ENCODE assay signal across 1 cellular context in the genomic region with DNA sequence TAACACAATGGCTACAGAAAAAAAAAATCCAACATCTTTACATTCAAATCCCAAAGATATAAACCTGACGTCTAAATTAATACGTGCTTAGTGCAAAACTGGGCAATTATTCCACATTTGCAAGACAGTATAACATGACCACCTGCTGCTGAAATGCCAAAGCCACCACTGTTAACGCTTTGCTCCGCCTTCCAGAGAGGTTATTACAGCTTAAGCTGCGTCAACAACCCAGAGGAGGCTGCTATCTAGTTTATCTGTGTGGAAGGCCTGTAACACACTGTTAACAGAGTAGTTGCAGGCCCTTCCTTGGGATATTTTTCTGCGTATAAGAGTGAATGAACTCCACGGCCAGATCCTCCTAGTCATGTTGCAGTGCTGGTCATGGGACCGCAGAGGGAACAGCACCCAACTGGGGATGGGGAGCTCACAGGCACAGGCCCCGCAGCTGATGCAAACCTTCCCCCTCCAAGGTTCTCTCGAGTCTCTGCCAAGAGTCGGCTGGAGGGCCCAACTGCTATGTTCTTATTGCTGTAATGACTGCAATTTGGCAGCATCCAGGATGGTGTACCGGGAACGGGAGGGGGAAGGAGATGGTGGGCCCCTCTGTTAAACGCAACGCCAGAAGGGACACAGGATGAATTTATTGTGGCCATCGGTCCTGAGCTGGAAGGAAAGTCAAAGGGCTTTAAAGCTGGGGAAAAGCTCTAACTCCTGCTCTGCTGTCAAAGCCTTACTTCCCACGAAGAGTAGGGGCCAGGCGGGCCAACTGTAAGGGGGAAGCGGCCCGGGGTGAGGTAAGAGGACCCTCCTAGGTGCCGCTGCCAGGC.
TF ChIP-seq lines count a peak whose summit lies in the region.

No MANE protein-coding gene starts in this region.

TF ChIP-seq in K562, 482 proteins besides CTCF, POLR2A, EP300 and RAD21 (continued from another document and continues in another):
- no peak for TF ChIP-seq ZNF318 (IDR thresholded peaks at IDR 0.05; ENCODE audit: borderline replicate concordance in 1 of 2, low read depth in 1 of 2)
- TF ChIP-seq CUX1 (CRISPR knock-in tag; IDR thresholded peaks at IDR 0.05), result peak; percentile 39; the same call in 1 of the 2 replicates
- no peak for TF ChIP-seq JUN (IDR thresholded peaks at IDR 0.05; ENCODE audit: borderline replicate concordance, low read depth, low read length)
- TF ChIP-seq JUN (CRISPR knock-in tag; IDR thresholded peaks at IDR 0.05; ENCODE audit: borderline replicate concordance), result no peak
- no peak for TF ChIP-seq IRF2 (CRISPR knock-in tag; IDR thresholded peaks at IDR 0.05)
- TF ChIP-seq ZNF431 (CRISPR knock-in tag; IDR thresholded peaks at IDR 0.05), result no peak; the same call in 1 of the 2 replicates
- TF ChIP-seq PHF8 (IDR thresholded peaks at IDR 0.05; ENCODE audit: borderline replicate concordance, low read length), result no peak
- no peak for TF ChIP-seq NCOA4 (IDR thresholded peaks at IDR 0.05; ENCODE audit: partially characterized antibody)
- peak; percentile 19; the same call in 1 of the 2 replicates for TF ChIP-seq L3MBTL2 (IDR thresholded peaks at IDR 0.05)
- TF ChIP-seq STAT5B (CRISPR knock-in tag; IDR thresholded peaks at IDR 0.05), result no peak
- TF ChIP-seq, protein P1, sequence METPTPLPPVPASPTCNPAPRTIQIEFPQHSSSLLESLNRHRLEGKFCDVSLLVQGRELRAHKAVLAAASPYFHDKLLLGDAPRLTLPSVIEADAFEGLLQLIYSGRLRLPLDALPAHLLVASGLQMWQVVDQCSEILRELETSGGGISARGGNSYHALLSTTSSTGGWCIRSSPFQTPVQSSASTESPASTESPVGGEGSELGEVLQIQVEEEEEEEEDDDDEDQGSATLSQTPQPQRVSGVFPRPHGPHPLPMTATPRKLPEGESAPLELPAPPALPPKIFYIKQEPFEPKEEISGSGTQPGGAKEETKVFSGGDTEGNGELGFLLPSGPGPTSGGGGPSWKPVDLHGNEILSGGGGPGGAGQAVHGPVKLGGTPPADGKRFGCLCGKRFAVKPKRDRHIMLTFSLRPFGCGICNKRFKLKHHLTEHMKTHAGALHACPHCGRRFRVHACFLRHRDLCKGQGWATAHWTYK (CRISPR knock-in tag; IDR thresholded peaks at IDR 0.05), result no peak
- TF ChIP-seq CBFA2T3 (IDR thresholded peaks at IDR 0.05), result peak; percentile 88
- TF ChIP-seq TGIF2 (CRISPR knock-in tag; IDR thresholded peaks at IDR 0.05), result no peak
- peak; percentile 73; the same call in 1 of the 2 replicates for TF ChIP-seq TAL1 (IDR thresholded peaks at IDR 0.05)
- TF ChIP-seq ZNF445 (CRISPR knock-in tag; IDR thresholded peaks at IDR 0.05; ENCODE audit: low read depth), result no peak
- no peak for TF ChIP-seq SRF (CRISPR knock-in tag; IDR thresholded peaks at IDR 0.05)
- TF ChIP-seq ZNF785 (CRISPR knock-in tag; IDR thresholded peaks at IDR 0.05), result no peak
- no peak for TF ChIP-seq HLTF (IDR thresholded peaks at IDR 0.05)
- TF ChIP-seq ZBTB2 (IDR thresholded peaks at IDR 0.05), result no peak
- no peak for TF ChIP-seq ASH1L (IDR thresholded peaks at IDR 0.05; ENCODE audit: borderline replicate concordance, low read depth, partially characterized antibody)
- no peak for TF ChIP-seq MED1 (CRISPR knock-in tag; IDR thresholded peaks at IDR 0.05; ENCODE audit: borderline replicate concordance)
- TF ChIP-seq, protein P2, sequence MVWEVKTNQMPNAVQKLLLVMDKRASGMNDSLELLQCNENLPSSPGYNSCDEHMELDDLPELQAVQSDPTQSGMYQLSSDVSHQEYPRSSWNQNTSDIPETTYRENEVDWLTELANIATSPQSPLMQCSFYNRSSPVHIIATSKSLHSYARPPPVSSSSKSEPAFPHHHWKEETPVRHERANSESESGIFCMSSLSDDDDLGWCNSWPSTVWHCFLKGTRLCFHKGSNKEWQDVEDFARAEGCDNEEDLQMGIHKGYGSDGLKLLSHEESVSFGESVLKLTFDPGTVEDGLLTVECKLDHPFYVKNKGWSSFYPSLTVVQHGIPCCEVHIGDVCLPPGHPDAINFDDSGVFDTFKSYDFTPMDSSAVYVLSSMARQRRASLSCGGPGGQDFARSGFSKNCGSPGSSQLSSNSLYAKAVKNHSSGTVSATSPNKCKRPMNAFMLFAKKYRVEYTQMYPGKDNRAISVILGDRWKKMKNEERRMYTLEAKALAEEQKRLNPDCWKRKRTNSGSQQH (CRISPR knock-in tag; IDR thresholded peaks at IDR 0.05), result no peak
- TF ChIP-seq, protein P3, sequence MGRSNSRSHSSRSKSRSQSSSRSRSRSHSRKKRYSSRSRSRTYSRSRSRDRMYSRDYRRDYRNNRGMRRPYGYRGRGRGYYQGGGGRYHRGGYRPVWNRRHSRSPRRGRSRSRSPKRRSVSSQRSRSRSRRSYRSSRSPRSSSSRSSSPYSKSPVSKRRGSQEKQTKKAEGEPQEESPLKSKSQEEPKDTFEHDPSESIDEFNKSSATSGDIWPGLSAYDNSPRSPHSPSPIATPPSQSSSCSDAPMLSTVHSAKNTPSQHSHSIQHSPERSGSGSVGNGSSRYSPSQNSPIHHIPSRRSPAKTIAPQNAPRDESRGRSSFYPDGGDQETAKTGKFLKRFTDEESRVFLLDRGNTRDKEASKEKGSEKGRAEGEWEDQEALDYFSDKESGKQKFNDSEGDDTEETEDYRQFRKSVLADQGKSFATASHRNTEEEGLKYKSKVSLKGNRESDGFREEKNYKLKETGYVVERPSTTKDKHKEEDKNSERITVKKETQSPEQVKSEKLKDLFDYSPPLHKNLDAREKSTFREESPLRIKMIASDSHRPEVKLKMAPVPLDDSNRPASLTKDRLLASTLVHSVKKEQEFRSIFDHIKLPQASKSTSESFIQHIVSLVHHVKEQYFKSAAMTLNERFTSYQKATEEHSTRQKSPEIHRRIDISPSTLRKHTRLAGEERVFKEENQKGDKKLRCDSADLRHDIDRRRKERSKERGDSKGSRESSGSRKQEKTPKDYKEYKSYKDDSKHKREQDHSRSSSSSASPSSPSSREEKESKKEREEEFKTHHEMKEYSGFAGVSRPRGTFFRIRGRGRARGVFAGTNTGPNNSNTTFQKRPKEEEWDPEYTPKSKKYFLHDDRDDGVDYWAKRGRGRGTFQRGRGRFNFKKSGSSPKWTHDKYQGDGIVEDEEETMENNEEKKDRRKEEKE (IDR thresholded peaks at IDR 0.05; ENCODE audit: borderline replicate concordance in 1 of 2, control insufficient read depth in 1 of 2, low read depth in 2 of 2, low read length in 1 of 2), result no peak
- no peak for TF ChIP-seq PBX2 (CRISPR knock-in tag; IDR thresholded peaks at IDR 0.05; ENCODE audit: low read depth)
- TF ChIP-seq PBX2 (tag; conservative IDR thresholded peaks at IDR 0.05; ENCODE audit: low read depth), result no peak
